Comparison of ENCODE assay signal across 8 cellular contexts in genomic region chrX:119427024-119427794, GRCh38. TPM values are rescaled to one million over a fixed set of nuclear protein-coding genes. Genes with fewer than 3 reads are reported as not detected.
DNase-seq lines count a peak whose midpoint lies in the region; ATAC-seq lines count a peak whose summit lies in the region.

No MANE protein-coding gene starts in this region.

- no peaks in the 10 kb centered on the region for H3K9me3 Mint-ChIP-seq in activated CD4-positive, alpha-beta T cell treated with anti-CD3 and anti-CD28 coated beads for 36 hours (ENCODE audit: low read depth)

- no peak overlapping the region for H3K4me3 Mint-ChIP-seq in activated CD4-positive, alpha-beta T cell treated with anti-CD3 and anti-CD28 coated beads for 36 hours
- H3K4me3 Mint-ChIP-seq in T-helper 17 cell: no peak overlapping the region

- no peak for ATAC-seq in activated CD4-positive, alpha-beta T cell treated with anti-CD3 and anti-CD28 coated beads for 36 hours
- ATAC-seq in HG02870 (IDR thresholded peaks at IDR 0.05; ENCODE audit: unreplicated experiment): peak; percentile 85
- ATAC-seq in T-helper 17 cell: peak; percentile 23
- ATAC-seq in left lobe of liver: peak; percentile 90
- no peak for ATAC-seq in GM18520 (IDR thresholded peaks at IDR 0.05; ENCODE audit: unreplicated experiment)

- H3K9me3 ChIP-seq in T-helper 17 cell (ENCODE audit: control insufficient read depth, low read length, poor library complexity, severe bottlenecking): no peaks in the 10 kb centered on the region

- peaks cover 9% of the 10 kb centered on the region for H3K4me1 Mint-ChIP-seq in activated CD4-positive, alpha-beta T cell treated with anti-CD3 and anti-CD28 coated beads for 36 hours
- no peaks in the 10 kb centered on the region for H3K4me1 Mint-ChIP-seq in T-helper 17 cell

- CTCF ChIA-PET in activated CD4-positive, alpha-beta T cell treated with anti-CD3 and anti-CD28 coated beads for 36 hours (lab: Charles Lee): interaction anchor here (0.6 kb wide), 1 partner anchor 941 kb away, joined by 3 read pairs; no protein-coding TSS in a partner anchor

- no peak overlapping the region for H3K27ac Mint-ChIP-seq in activated CD4-positive, alpha-beta T cell treated with anti-CD3 and anti-CD28 coated beads for 36 hours
- peak overlapping the region; percentile 29 for H3K27ac Mint-ChIP-seq in T-helper 17 cell

- POLR2A ChIA-PET in activated CD4-positive, alpha-beta T cell treated with anti-CD3 and anti-CD28 coated beads for 36 hours (lab: Charles Lee): no interaction called here

- peak; percentile 3 for DNase-seq in activated CD4-positive, alpha-beta T cell treated with anti-CD3 and anti-CD28 coated beads for 36 hours
- no peak for DNase-seq in activated CD4-positive, alpha-beta T cell treated with anti-CD3 and anti-CD28 coated beads for 1 hour
- DNase-seq in T-helper 17 cell (no peak), left lobe of liver (ENCODE audit: low spot score) (peak; percentile 58), D341Med (ENCODE audit: low spot score) (no peak), NCI-H1436 (lab: John Stamatoyannopoulos, UW) (no peak)

- intact Hi-C loops in activated CD4-positive, alpha-beta T cell treated with anti-CD3 and anti-CD28 coated beads for 36 hours (cut with DNase I, micrococcal nuclease): no loop called here

- no peaks in the 10 kb centered on the region for H3K27me3 Mint-ChIP-seq in activated CD4-positive, alpha-beta T cell treated with anti-CD3 and anti-CD28 coated beads for 36 hours
- H3K27me3 Mint-ChIP-seq in T-helper 17 cell: no peaks in the 10 kb centered on the region

- H3K36me3 Mint-ChIP-seq in activated CD4-positive, alpha-beta T cell treated with anti-CD3 and anti-CD28 coated beads for 36 hours (ENCODE audit: low read depth): no peaks in the 10 kb centered on the region
- H3K36me3 Mint-ChIP-seq in T-helper 17 cell (ENCODE audit: low read depth): no peaks in the 10 kb centered on the region

RNA-seq across cellular contexts. Expression of gene SLC25A43, which starts 28.1 kb away (rescaled TPM):
- 1 to 10 TPM; 3.6 to 4.8 TPM for total RNA-seq in activated CD4-positive, alpha-beta T cell treated with anti-CD3 and anti-CD28 coated beads for 36 hours
- total RNA-seq in T-helper 17 cell: 1 to 10 TPM; 3.6 to 6.1 TPM
- 7.3 TPM for total RNA-seq in left lobe of liver

RNA-seq across cellular contexts. Expression of gene SLC25A5, which starts 41.0 kb away (rescaled TPM):
- 100 to 1,000 TPM; 593 to 674 TPM for total RNA-seq in activated CD4-positive, alpha-beta T cell treated with anti-CD3 and anti-CD28 coated beads for 36 hours
- total RNA-seq in T-helper 17 cell (100 to 1,000 TPM; 153 to 157 TPM), left lobe of liver (208 TPM)

Comparison
In these comparisons a context has a peak if more than half of its experiments do, and no peak if none do; other contexts are left out.
1. DNase-seq: peak in activated CD4-positive, alpha-beta T cell treated with anti-CD3 and anti-CD28 coated beads for 36 hours (single experiment) and left lobe of liver (single experiment); none in activated CD4-positive, alpha-beta T cell treated with anti-CD3 and anti-CD28 coated beads for 1 hour (single experiment), T-helper 17 cell (0 of 3), D341Med (single experiment) and NCI-H1436 (single experiment).
2. ATAC-seq: peak in HG02870 (single experiment), T-helper 17 cell (single experiment) and left lobe of liver (single experiment); none in activated CD4-positive, alpha-beta T cell treated with anti-CD3 and anti-CD28 coated beads for 36 hours (single experiment) and GM18520 (single experiment).